Comparison of ENCODE assay signal across 2 cellular contexts in genomic region chr19:49809155-49809986, GRCh38.
A peak's percentile ranks its signal among the peaks of the same experiment; 100 is the strongest.
TF ChIP-seq lines count a peak whose summit lies in the region.

No MANE protein-coding gene starts in this region.

TF ChIP-seq in IMR-90, 13 proteins besides CTCF, POLR2A, EP300 and RAD21:
- TF ChIP-seq FOS (IDR thresholded peaks at IDR 0.05; ENCODE audit: low read depth, low read length), result no peak
- TF ChIP-seq MXI1 (IDR thresholded peaks at IDR 0.05; ENCODE audit: borderline replicate concordance, low read depth, low read length), result no peak
- no peak for TF ChIP-seq NFE2L2 (IDR thresholded peaks at IDR 0.05; ENCODE audit: low read depth, low read length)
- no peak for TF ChIP-seq SMC3 (IDR thresholded peaks at IDR 0.05; ENCODE audit: low read depth, low read length)
- no peak for TF ChIP-seq BHLHE40 (IDR thresholded peaks at IDR 0.05; ENCODE audit: low read depth, low read length)
- no peak for TF ChIP-seq MAZ (IDR thresholded peaks at IDR 0.05; ENCODE audit: borderline replicate concordance, low read depth, low read length)
- no peak for TF ChIP-seq CEBPB (IDR thresholded peaks at IDR 0.05; ENCODE audit: low read depth, low read length)
- TF ChIP-seq MAFK (IDR thresholded peaks at IDR 0.05; ENCODE audit: low read depth, low read length), result no peak
- no peak for TF ChIP-seq USF2 (IDR thresholded peaks at IDR 0.05; ENCODE audit: low read depth, low read length)
- no peak for TF ChIP-seq CHD1 (IDR thresholded peaks at IDR 0.05; ENCODE audit: low read depth, low read length)
- TF ChIP-seq ELK1 (IDR thresholded peaks at IDR 0.05; ENCODE audit: borderline replicate concordance, low read depth, low read length), result no peak
- TF ChIP-seq RFX5 (IDR thresholded peaks at IDR 0.05; ENCODE audit: low read depth, low read length), result no peak
- TF ChIP-seq RCOR1 (IDR thresholded peaks at IDR 0.05; ENCODE audit: insufficient replicate concordance, low read length), result no peak
TF ChIP-seq in IMR-90: peak in this region for 0.

TF ChIP-seq in H1, 55 proteins besides CTCF, POLR2A, EP300 and RAD21:
- TF ChIP-seq ATF2 (IDR thresholded peaks at IDR 0.05; ENCODE audit: low read length) (no peak), BACH1 (IDR thresholded peaks at IDR 0.05; ENCODE audit: low read length) (no peak), SIN3A (conservative IDR thresholded peaks at IDR 0.05 in 1 of 2, IDR thresholded peaks at IDR 0.05 in 1 of 2; ENCODE audit: low read depth in 1 of 2, low read length in 2 of 2) (no peak), POU5F1 (IDR thresholded peaks at IDR 0.05; ENCODE audit: low read depth, low read length) (no peak), YY1 (IDR thresholded peaks at IDR 0.05; ENCODE audit: low read depth, low read length) (no peak), MAX (IDR thresholded peaks at IDR 0.05) (peak; percentile 75; the same call in 1 of the 2 replicates), RBBP5 (IDR thresholded peaks at IDR 0.05; ENCODE audit: borderline replicate concordance, low read depth, low read length) (peak; percentile 11; the same call in 1 of the 2 replicates), HDAC2 (IDR thresholded peaks at IDR 0.05; ENCODE audit: borderline replicate concordance in 1 of 2, low read depth in 2 of 2, low read length in 2 of 2) (no peak), NANOG (IDR thresholded peaks at IDR 0.05; ENCODE audit: insufficient read depth, low read depth, low read length, poor library complexity, severe bottlenecking) (no peak), JUN (IDR thresholded peaks at IDR 0.05; ENCODE audit: low read depth, low read length) (no peak), SP4 (IDR thresholded peaks at IDR 0.05; ENCODE audit: low read length) (no peak), USF2 (IDR thresholded peaks at IDR 0.05; ENCODE audit: low read length) (peak; percentile 44; the same call in 1 of the 2 replicates), SP2 (IDR thresholded peaks at IDR 0.05; ENCODE audit: low read length) (no peak), RNF2 (IDR thresholded peaks at IDR 0.05; ENCODE audit: borderline replicate concordance, low read depth, low read length, missing control alignments, poor library complexity, severe bottlenecking) (no peak), KDM1A (IDR thresholded peaks at IDR 0.05; ENCODE audit: borderline replicate concordance, low read length) (no peak), POLR2AphosphoS5 (IDR thresholded peaks at IDR 0.05; ENCODE audit: low read depth, low read length) (no peak), BRCA1 (IDR thresholded peaks at IDR 0.05; ENCODE audit: low read depth, low read length) (no peak), E2F6 (IDR thresholded peaks at IDR 0.05) (peak; percentile 60), KDM4A (IDR thresholded peaks at IDR 0.05; ENCODE audit: low read depth, low read length, severe bottlenecking) (peak; percentile 82), SUZ12 (IDR thresholded peaks at IDR 0.05; ENCODE audit: low read length) (no peak), CBX8 (IDR thresholded peaks at IDR 0.05; ENCODE audit: borderline replicate concordance, low read depth, low read length) (no peak), CEBPB (IDR thresholded peaks at IDR 0.05; ENCODE audit: low read depth, low read length) (no peak), SRF (IDR thresholded peaks at IDR 0.05; ENCODE audit: low read depth, low read length) (no peak), TCF12 (IDR thresholded peaks at IDR 0.05; ENCODE audit: low read depth, low read length) (no peak), CHD1 (IDR thresholded peaks at IDR 0.05; ENCODE audit: low read depth, low read length) (no peak), TAF1 (IDR thresholded peaks at IDR 0.05; ENCODE audit: low read depth, low read length) (0 out of 2 replicates have a peak, but pooled peaks have one; percentile 27), PHF8 (conservative IDR thresholded peaks at IDR 0.05; ENCODE audit: low read depth, low read length) (0 out of 2 replicates have a peak, but pooled peaks have one; percentile 35)
